Comparison of ENCODE assay signal across 10 cellular contexts in the genomic region with DNA sequence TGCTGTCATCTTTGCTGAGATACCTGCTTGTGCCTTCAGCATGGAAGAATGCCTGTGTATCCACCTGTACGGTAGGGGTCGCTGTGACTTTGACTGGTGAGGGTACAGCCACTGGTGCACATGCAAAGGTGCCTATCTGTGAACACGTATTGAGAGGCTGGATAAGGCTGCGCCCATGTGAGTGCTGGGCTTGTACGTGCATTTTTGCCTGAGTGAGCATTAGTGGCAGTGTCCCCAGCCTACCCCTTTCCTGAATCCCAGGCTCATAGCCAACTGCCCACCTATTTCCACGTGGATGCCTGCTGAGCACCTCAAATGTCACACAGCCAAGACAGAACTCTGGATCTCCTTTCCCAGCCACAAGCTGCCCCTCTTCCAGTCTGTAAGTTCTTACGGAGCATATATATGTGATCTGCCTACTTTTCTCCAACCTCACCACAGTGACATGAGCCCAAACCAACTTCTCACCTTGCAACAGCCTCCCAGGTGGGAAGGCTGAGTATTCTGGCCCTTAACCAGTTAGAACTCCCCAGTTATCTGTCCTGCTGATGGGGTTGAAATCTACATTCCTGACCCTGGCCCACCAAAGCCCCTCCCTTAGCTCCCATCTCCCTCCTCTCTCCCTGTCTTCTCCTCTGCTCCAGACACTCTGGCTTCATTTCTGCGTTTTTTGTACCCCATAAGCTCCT. TPM values are rescaled to one million over a fixed set of nuclear protein-coding genes. Genes with fewer than 3 reads are reported as not detected.
A peak's percentile ranks its signal among the peaks of the same experiment; 100 is the strongest.
DNase-seq lines count a peak whose midpoint lies in the region; ATAC-seq, FAIRE-seq and TF ChIP-seq lines count a peak whose summit lies in the region.
"Had no signal": no experiment of that assay in that cellular context is flagged by ENCODE, and none has a peak within 500 bp of the region (broad histone marks: within the 10 kb centered on the region; RNA-seq: fewer than 3 reads in every experiment).

No MANE protein-coding gene starts in this region.

- TF ChIP-seq CTCF in WTC11 (IDR thresholded peaks at IDR 0.05) (peak; percentile 71), kidney (IDR thresholded peaks at IDR 0.05; ENCODE audit: borderline replicate concordance, extremely low read depth, insufficient read depth) (peak; percentile 23)

- no peak for FAIRE-seq in kidney (lab: Jason Lieb, UNC)

- H3K4me1 Mint-ChIP-seq in activated naive CD4-positive, alpha-beta T cell treated with anti-CD3 and anti-CD28 coated beads, Interleukin-2, amount 50 U/mL, for 24 hours: peaks cover 11% of the 10 kb centered on the region
- peaks cover 9% of the 10 kb centered on the region for H3K4me1 Mint-ChIP-seq in activated naive CD4-positive, alpha-beta T cell treated with anti-CD3 and anti-CD28 coated beads, Interleukin-2, amount 10 ng/mL, durations not matched to agents 7 days and 5 days
- H3K4me1 Mint-ChIP-seq in WTC11: peaks cover 40% of the 10 kb centered on the region
- H3K4me1 Mint-ChIP-seq in activated T-helper 1 cell treated with anti-CD3 and anti-CD28 coated beads, Interleukin-12 subunit alpha, Interleukin-12 subunit beta, Interleukin-2, Interleukin-4 antibody, amounts not matched to agents 30 ng/mL and 10 ng/mL and 1 ng/mL, durations not matched to agents 14 hours and 24 hours and 36 hours (ENCODE audit: low read depth): peaks cover 4% of the 10 kb centered on the region

- no peak for DNase-seq in activated naive CD4-positive, alpha-beta T cell treated with anti-CD3 and anti-CD28 coated beads, Interleukin-2, amount 10 ng/mL, durations not matched to agents 7 days and 5 days
- peak; percentile 81 for DNase-seq in WTC11 (ENCODE audit: low spot score)
- no peak for DNase-seq in kidney
- DNase-seq in ureter (ENCODE audit: low spot score): peak; percentile 82
- no peak for DNase-seq in GM19240 (ENCODE audit: insufficient read length, low spot score)
- DNase-seq in activated T-helper 1 cell treated with anti-CD3 and anti-CD28 coated beads, Interleukin-12 subunit alpha, Interleukin-12 subunit beta, Interleukin-2, Interleukin-4 antibody, amounts not matched to agents 30 ng/mL and 10 ng/mL and 1 ng/mL, durations not matched to agents 14 hours and 24 hours and 36 hours (ENCODE audit: low spot score): no peak
- DNase-seq: activated CD4-positive, alpha-beta T cell treated with anti-CD3 and anti-CD28 coated beads for 4 hours; C1 segment of cervical spinal cord had no signal

- H3K36me3 Mint-ChIP-seq in activated naive CD4-positive, alpha-beta T cell treated with anti-CD3 and anti-CD28 coated beads, Interleukin-2, amount 50 U/mL, for 24 hours: peaks cover 2% of the 10 kb centered on the region
- H3K36me3 Mint-ChIP-seq in activated naive CD4-positive, alpha-beta T cell treated with anti-CD3 and anti-CD28 coated beads, Interleukin-2, amount 10 ng/mL, durations not matched to agents 7 days and 5 days: no peaks in the 10 kb centered on the region
- H3K36me3 Mint-ChIP-seq in WTC11: peaks cover 14% of the 10 kb centered on the region
- H3K36me3 Mint-ChIP-seq in activated T-helper 1 cell treated with anti-CD3 and anti-CD28 coated beads, Interleukin-12 subunit alpha, Interleukin-12 subunit beta, Interleukin-2, Interleukin-4 antibody, amounts not matched to agents 30 ng/mL and 10 ng/mL and 1 ng/mL, durations not matched to agents 14 hours and 24 hours and 36 hours (ENCODE audit: low read depth): peaks cover 3% of the 10 kb centered on the region

- peaks cover 0 to 5% of the 10 kb centered on the region in 2 donors for H3K4me1 ChIP-seq in kidney (ENCODE audit: control insufficient read depth in 1 of 2, insufficient read depth in 1 of 2, low read depth in 1 of 2, low read length in 2 of 2)

- H3K9me3 ChIP-seq in kidney (ENCODE audit: control insufficient read depth in 1 of 2, low read length in 2 of 2): peaks cover 0 to 7% of the 10 kb centered on the region in 2 donors

- H3K36me3 ChIP-seq in kidney (ENCODE audit: control insufficient read depth in 1 of 2, insufficient read depth in 2 of 2, low read length in 2 of 2): no peaks in the 10 kb centered on the region

- H3K27ac Mint-ChIP-seq in activated naive CD4-positive, alpha-beta T cell treated with anti-CD3 and anti-CD28 coated beads, Interleukin-2, amount 50 U/mL, for 24 hours: no peak overlapping the region
- no peak overlapping the region for H3K27ac Mint-ChIP-seq in activated naive CD4-positive, alpha-beta T cell treated with anti-CD3 and anti-CD28 coated beads, Interleukin-2, amount 10 ng/mL, durations not matched to agents 7 days and 5 days
- no peak overlapping the region for H3K27ac Mint-ChIP-seq in WTC11
- no peak overlapping the region for H3K27ac Mint-ChIP-seq in activated T-helper 1 cell treated with anti-CD3 and anti-CD28 coated beads, Interleukin-12 subunit alpha, Interleukin-12 subunit beta, Interleukin-2, Interleukin-4 antibody, amounts not matched to agents 30 ng/mL and 10 ng/mL and 1 ng/mL, durations not matched to agents 14 hours and 24 hours and 36 hours

- no peaks in the 10 kb centered on the region for H3K9me3 Mint-ChIP-seq in activated naive CD4-positive, alpha-beta T cell treated with anti-CD3 and anti-CD28 coated beads, Interleukin-2, amount 50 U/mL, for 24 hours
- H3K9me3 Mint-ChIP-seq in activated naive CD4-positive, alpha-beta T cell treated with anti-CD3 and anti-CD28 coated beads, Interleukin-2, amount 10 ng/mL, durations not matched to agents 7 days and 5 days: peaks cover 3% of the 10 kb centered on the region
- H3K9me3 Mint-ChIP-seq in WTC11: peaks cover 27% of the 10 kb centered on the region
- H3K9me3 Mint-ChIP-seq in activated T-helper 1 cell treated with anti-CD3 and anti-CD28 coated beads, Interleukin-12 subunit alpha, Interleukin-12 subunit beta, Interleukin-2, Interleukin-4 antibody, amounts not matched to agents 30 ng/mL and 10 ng/mL and 1 ng/mL, durations not matched to agents 14 hours and 24 hours and 36 hours: no peaks in the 10 kb centered on the region

- H3K27me3 Mint-ChIP-seq in activated naive CD4-positive, alpha-beta T cell treated with anti-CD3 and anti-CD28 coated beads, Interleukin-2, amount 50 U/mL, for 24 hours: peaks cover 41% of the 10 kb centered on the region
- H3K27me3 Mint-ChIP-seq in activated naive CD4-positive, alpha-beta T cell treated with anti-CD3 and anti-CD28 coated beads, Interleukin-2, amount 10 ng/mL, durations not matched to agents 7 days and 5 days: peaks cover 78% of the 10 kb centered on the region
- peaks cover 8% of the 10 kb centered on the region for H3K27me3 Mint-ChIP-seq in WTC11 (ENCODE audit: low read depth)
- H3K27me3 Mint-ChIP-seq in activated T-helper 1 cell treated with anti-CD3 and anti-CD28 coated beads, Interleukin-12 subunit alpha, Interleukin-12 subunit beta, Interleukin-2, Interleukin-4 antibody, amounts not matched to agents 30 ng/mL and 10 ng/mL and 1 ng/mL, durations not matched to agents 14 hours and 24 hours and 36 hours (ENCODE audit: insufficient read depth): peaks cover 47% of the 10 kb centered on the region

- POLR2A ChIA-PET in WTC11 (lab: Charles Lee): interaction anchor here (0.8 kb wide), 1 partner anchor 220 kb away, joined by 3 read pairs; no protein-coding TSS in a partner anchor

- CTCF ChIA-PET in activated naive CD4-positive, alpha-beta T cell treated with anti-CD3 and anti-CD28 coated beads, Interleukin-2, amount 10 ng/mL, durations not matched to agents 7 days and 5 days (lab: Charles Lee): no interaction called here
- CTCF ChIA-PET in WTC11 (lab: Charles Lee): interaction anchor here (0.8 to 1.1 kb wide), 7 partner anchors 15 to 312 kb away, joined by 3 to 7 read pairs (median 3); partner anchors contain the start of gene TP53RK

- peak overlapping the region; percentile 62 for H3K4me3 Mint-ChIP-seq in activated naive CD4-positive, alpha-beta T cell treated with anti-CD3 and anti-CD28 coated beads, Interleukin-2, amount 50 U/mL, for 24 hours
- H3K4me3 Mint-ChIP-seq in activated naive CD4-positive, alpha-beta T cell treated with anti-CD3 and anti-CD28 coated beads, Interleukin-2, amount 10 ng/mL, durations not matched to agents 7 days and 5 days: no peak overlapping the region
- H3K4me3 Mint-ChIP-seq in WTC11: peak overlapping the region; percentile 70
- H3K4me3 Mint-ChIP-seq in activated T-helper 1 cell treated with anti-CD3 and anti-CD28 coated beads, Interleukin-12 subunit alpha, Interleukin-12 subunit beta, Interleukin-2, Interleukin-4 antibody, amounts not matched to agents 30 ng/mL and 10 ng/mL and 1 ng/mL, durations not matched to agents 14 hours and 24 hours and 36 hours: no peak overlapping the region

- intact Hi-C loops in kidney (cut with DNase I): no loop called here
- intact Hi-C loops in activated T-helper 1 cell treated with anti-CD3 and anti-CD28 coated beads, Interleukin-12 subunit alpha, Interleukin-12 subunit beta, Interleukin-2, Interleukin-4 antibody, amounts not matched to agents 30 ng/mL and 10 ng/mL and 1 ng/mL, durations not matched to agents 14 hours and 24 hours and 36 hours (cut with micrococcal nuclease): no loop called here

- no peak overlapping the region for H3K4me3 ChIP-seq in kidney (ENCODE audit: low read length in 2 of 2)

- no peak overlapping the region for H3K9ac ChIP-seq in kidney (ENCODE audit: low read length in 2 of 2)

- ATAC-seq in WTC11 (peak; percentile 46), HG03521 (IDR thresholded peaks at IDR 0.05; ENCODE audit: unreplicated experiment) (no peak)

- no peak overlapping the region for H3K27ac ChIP-seq in kidney (ENCODE audit: low read depth in 2 of 2, low read length in 2 of 2)

TF ChIP-seq in WTC11, 78 proteins besides CTCF, POLR2A, EP300 and RAD21 (continues in another document):
- TF ChIP-seq EMX1 (CRISPR knock-in tag; IDR thresholded peaks at IDR 0.05) (no peak), SMAD4 (CRISPR knock-in tag; IDR thresholded peaks at IDR 0.05) (no peak)

RNA-seq across cellular contexts. Expression of gene SLC2A10, which starts 1.1 kb away (rescaled TPM):
- 8.0 to 12.0 TPM (median 10.8 TPM) in 3 replicates for total RNA-seq in WTC11 (2021)
- 7.1 TPM for total RNA-seq in kidney
- polyA plus RNA-seq in kidney (ENCODE audit: insufficient read depth, low read depth, low replicate concordance): 3.7 TPM
- 25.9 TPM for total RNA-seq in ureter
- not detected in 2 replicates for total RNA-seq in activated T-helper 1 cell treated with anti-CD3 and anti-CD28 coated beads, Interleukin-12 subunit alpha, Interleukin-12 subunit beta, Interleukin-2, Interleukin-4 antibody, amounts not matched to agents 30 ng/mL and 10 ng/mL and 1 ng/mL, durations not matched to agents 14 hours and 24 hours and 36 hours

RNA-seq across cellular contexts. Expression of gene TP53RK, which starts 19.1 kb away (rescaled TPM):
- total RNA-seq in WTC11 (2021) (11.9 to 13.4 TPM (median 12.4 TPM) in 3 replicates), kidney (11.0 TPM), ureter (13.5 TPM)
- 9.3 TPM for polyA plus RNA-seq in kidney (ENCODE audit: insufficient read depth, low read depth, low replicate concordance)
- total RNA-seq in activated T-helper 1 cell treated with anti-CD3 and anti-CD28 coated beads, Interleukin-12 subunit alpha, Interleukin-12 subunit beta, Interleukin-2, Interleukin-4 antibody, amounts not matched to agents 30 ng/mL and 10 ng/mL and 1 ng/mL, durations not matched to agents 14 hours and 24 hours and 36 hours: 16.8 and 18.5 TPM in 2 replicates

RNA-seq across cellular contexts. Expression of gene SLC13A3, which starts 57.1 kb away (rescaled TPM):
- 10.6 to 13.5 TPM (median 11.9 TPM) in 3 replicates for total RNA-seq in WTC11 (2021)
- total RNA-seq in kidney: 31.5 TPM
- polyA plus RNA-seq in kidney (ENCODE audit: insufficient read depth, low read depth, low replicate concordance): 241 TPM
- total RNA-seq in ureter: 5.1 TPM
- total RNA-seq in activated T-helper 1 cell treated with anti-CD3 and anti-CD28 coated beads, Interleukin-12 subunit alpha, Interleukin-12 subunit beta, Interleukin-2, Interleukin-4 antibody, amounts not matched to agents 30 ng/mL and 10 ng/mL and 1 ng/mL, durations not matched to agents 14 hours and 24 hours and 36 hours: 0.24 TPM in 1 of 2 replicates, not detected in the other

Comparison
In these comparisons a context has a peak if more than half of its experiments do, and no peak if none do; other contexts are left out.
1. H3K4me3 Mint-ChIP-seq: peak in activated naive CD4-positive, alpha-beta T cell treated with anti-CD3 and anti-CD28 coated beads, Interleukin-2, amount 50 U/mL, for 24 hours (single experiment) and WTC11 (single experiment); none in activated naive CD4-positive, alpha-beta T cell treated with anti-CD3 and anti-CD28 coated beads, Interleukin-2, amount 10 ng/mL, durations not matched to agents 7 days and 5 days (single experiment) and activated T-helper 1 cell treated with anti-CD3 and anti-CD28 coated beads, Interleukin-12 subunit alpha, Interleukin-12 subunit beta, Interleukin-2, Interleukin-4 antibody, amounts not matched to agents 30 ng/mL and 10 ng/mL and 1 ng/mL, durations not matched to agents 14 hours and 24 hours and 36 hours (single experiment).
2. DNase-seq: peak in WTC11 (single experiment) and ureter (single experiment); none in activated naive CD4-positive, alpha-beta T cell treated with anti-CD3 and anti-CD28 coated beads, Interleukin-2, amount 10 ng/mL, durations not matched to agents 7 days and 5 days (single experiment), kidney (single experiment), GM19240 (single experiment) and activated T-helper 1 cell treated with anti-CD3 and anti-CD28 coated beads, Interleukin-12 subunit alpha, Interleukin-12 subunit beta, Interleukin-2, Interleukin-4 antibody, amounts not matched to agents 30 ng/mL and 10 ng/mL and 1 ng/mL, durations not matched to agents 14 hours and 24 hours and 36 hours (single experiment).